Comparison of ENCODE assay signal across 8 cellular contexts in genomic region chr19:10402441-10403038, GRCh38. TPM values are rescaled to one million over a fixed set of nuclear protein-coding genes. Genes with fewer than 3 reads are reported as not detected.
DNase-seq lines count a peak whose midpoint lies in the region; ATAC-seq and TF ChIP-seq lines count a peak whose summit lies in the region.

No MANE protein-coding gene starts in this region.

- peaks cover 25% of the 10 kb centered on the region for H3K27me3 ChIP-seq in suprapubic skin

- H3K4me1 ChIP-seq in suprapubic skin, result peaks cover 43% of the 10 kb centered on the region

- peak overlapping the region; percentile 80 for H3K4me3 ChIP-seq in suprapubic skin

- no peaks in the 10 kb centered on the region for H3K9me3 ChIP-seq in suprapubic skin

- WGBS in adipose tissue, 3 donors, result 1 to 2% (median 1%) methylated on average over 15 of the region's 15 CpGs
- under 1% methylated on average over 15 of the region's 15 CpGs for WGBS in suprapubic skin

- no peak for TF ChIP-seq EP300 in suprapubic skin (IDR thresholded peaks at IDR 0.05)

- DNase-seq in AG08396 (ENCODE audit: low spot score), result peak; percentile 55
- peak; percentile 37 for DNase-seq in HT-29 (ENCODE audit: low spot score)
- peak; percentile 38 for DNase-seq in iris pigment epithelial cell (ENCODE audit: low read depth)
- no peak for DNase-seq in suprapubic skin (ENCODE audit: low spot score in 2 of 2)
- DNase-seq in stimulated activated naive CD4-positive, alpha-beta T cell treated with Interleukin-2 at 50 U/mL for 16 hours (lab: John Stamatoyannopoulos, UW), result no peak
- no peak for DNase-seq in AML-193 (lab: John Stamatoyannopoulos, UW)

- TF ChIP-seq POLR2A in suprapubic skin (IDR thresholded peaks at IDR 0.05), result no peak

- H3K27ac ChIP-seq in adipose tissue (ENCODE audit: low read depth, low read length) (peak overlapping the region; percentile 70), suprapubic skin (peak overlapping the region; percentile 67)

- no peak for TF ChIP-seq CTCF in suprapubic skin (IDR thresholded peaks at IDR 0.05)

- ATAC-seq in GM19328 (IDR thresholded peaks at IDR 0.05; ENCODE audit: unreplicated experiment), result no peak

- no peaks in the 10 kb centered on the region for H3K36me3 ChIP-seq in suprapubic skin

RNA-seq across cellular contexts. Expression of gene CDC37, which starts 0.8 kb away (rescaled TPM):
- total RNA-seq in HT-29 (2014; rRNA removed; shearing (Covaris generic)), result 239 and 271 TPM in 2 replicates
- 100 to 1,000 TPM in 2 of 3 donors, 10 to 100 TPM in 1; 99.7 to 305 (median 272) TPM for polyA plus RNA-seq in adipose tissue
- total RNA-seq in suprapubic skin, result 100 to 1,000 TPM in 3 of 4 donors, 10 to 100 TPM in 1; 91.7 to 178 (median 109) TPM

RNA-seq across cellular contexts. Expression of gene PDE4A, which starts 17.8 kb away (rescaled TPM):
- total RNA-seq in HT-29 (2014; rRNA removed; shearing (Covaris generic)), result 0.16 and 0.36 TPM in 2 replicates
- 10 to 100 TPM in 2 of 3 donors, 1 to 10 TPM in 1; 6.4 to 11.9 (median 10.6) TPM for polyA plus RNA-seq in adipose tissue
- 1 to 10 TPM; 3.7 to 7.9 (median 5.6) TPM for total RNA-seq in suprapubic skin

RNA-seq across cellular contexts. Expression of gene TYK2, which starts 22.2 kb away (rescaled TPM):
- total RNA-seq in HT-29 (2014; rRNA removed; shearing (Covaris generic)), result 81.1 and 107 TPM in 2 replicates
- 100 to 1,000 TPM in 2 of 3 donors, 10 to 100 TPM in 1; 59.0 to 141 (median 106) TPM for polyA plus RNA-seq in adipose tissue
- total RNA-seq in suprapubic skin, result 100 to 1,000 TPM in 2 of 4 donors, 10 to 100 TPM in 2; 80.4 to 200 (median 124) TPM

Comparison
In these comparisons a context has a peak if more than half of its experiments do, and no peak if none do; other contexts are left out.
1. DNase-seq: peak in AG08396 (single experiment), HT-29 (single experiment) and iris pigment epithelial cell (single experiment); none in suprapubic skin (0 of 2), stimulated activated naive CD4-positive, alpha-beta T cell treated with Interleukin-2 at 50 U/mL for 16 hours (single experiment) and AML-193 (0 of 2).